In the genomic region with DNA sequence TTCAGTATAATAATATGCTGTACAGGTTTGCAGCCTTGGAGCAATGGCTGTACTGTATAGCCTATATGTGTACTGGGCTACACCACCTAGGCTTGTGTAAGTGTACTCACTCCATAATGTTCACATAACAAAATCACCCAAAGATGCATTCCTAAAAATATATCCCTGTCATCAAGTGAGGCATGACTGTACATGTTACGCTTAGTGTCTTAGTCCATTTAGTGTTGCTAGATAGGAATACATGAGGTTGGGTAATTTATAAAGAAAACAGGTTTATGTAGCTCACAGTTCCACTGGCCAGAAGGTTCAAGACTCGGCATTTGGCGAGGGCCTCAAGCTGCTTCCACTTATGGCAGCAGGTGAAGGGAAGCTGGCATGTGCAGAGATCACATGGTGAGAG, we compare ENCODE assay signal across 18 cellular contexts.
"Had no signal": no experiment of that assay in that cellular context is flagged by ENCODE, and none has a peak within 500 bp of the region (broad histone marks: within the 10 kb centered on the region; RNA-seq: fewer than 3 reads in every experiment).

No MANE protein-coding gene starts in this region.

- H3K27me3 ChIP-seq: dorsolateral prefrontal cortex, heart left ventricle, testis, transverse colon had no signal

- H3K4me3 ChIP-seq: dorsolateral prefrontal cortex, heart left ventricle, testis, transverse colon had no signal

- H3K36me3 ChIP-seq: transverse colon had no signal

- ATAC-seq: heart left ventricle; natural killer cell; sciatic nerve; stimulated activated naive B cell treated with anti-CD40 and anti-IgM and Interleukin-4, amounts not matched to agents 10 μg/mL and 1 μg/mL and 100 μg/mL, for 72 hours; stimulated activated naive CD8-positive, alpha-beta T cell treated with anti-CD3 and anti-CD28 coated beads, Interleukin-15, amount 100 ng/mL, for 72 hours had no signal

- H3K27me3 Mint-ChIP-seq: stimulated activated naive B cell treated with anti-CD40 and anti-IgM and Interleukin-4, amounts not matched to agents 10 μg/mL and 1 μg/mL and 100 μg/mL, for 72 hours had no signal

- H3K9me3 Mint-ChIP-seq: mesothelial cell of epicardium; natural killer cell; neural crest cell; stimulated activated naive B cell treated with anti-CD40 and anti-IgM and Interleukin-4, amounts not matched to agents 10 μg/mL and 1 μg/mL and 100 μg/mL, for 72 hours; stimulated activated naive CD8-positive, alpha-beta T cell treated with anti-CD3 and anti-CD28 coated beads, Interleukin-15, amount 100 ng/mL, for 72 hours had no signal

- H3K4me1 ChIP-seq: transverse colon had no signal

- H3K27ac Mint-ChIP-seq: mesothelial cell of epicardium; natural killer cell; stimulated activated naive B cell treated with anti-CD40 and anti-IgM and Interleukin-4, amounts not matched to agents 10 μg/mL and 1 μg/mL and 100 μg/mL, for 72 hours; stimulated activated naive CD8-positive, alpha-beta T cell treated with anti-CD3 and anti-CD28 coated beads, Interleukin-15, amount 100 ng/mL, for 72 hours had no signal

- H3K4me3 Mint-ChIP-seq: mesothelial cell of epicardium; natural killer cell; neural crest cell; stimulated activated naive B cell treated with anti-CD40 and anti-IgM and Interleukin-4, amounts not matched to agents 10 μg/mL and 1 μg/mL and 100 μg/mL, for 72 hours; stimulated activated naive CD8-positive, alpha-beta T cell treated with anti-CD3 and anti-CD28 coated beads, Interleukin-15, amount 100 ng/mL, for 72 hours had no signal

- H3K9me3 ChIP-seq: heart left ventricle, testis, transverse colon had no signal

- H3K27ac ChIP-seq: dorsolateral prefrontal cortex, heart left ventricle, testis, transverse colon had no signal

- H3K36me3 Mint-ChIP-seq: mesothelial cell of epicardium; natural killer cell; stimulated activated naive B cell treated with anti-CD40 and anti-IgM and Interleukin-4, amounts not matched to agents 10 μg/mL and 1 μg/mL and 100 μg/mL, for 72 hours had no signal

- H3K4me1 Mint-ChIP-seq: natural killer cell; neural crest cell; stimulated activated naive B cell treated with anti-CD40 and anti-IgM and Interleukin-4, amounts not matched to agents 10 μg/mL and 1 μg/mL and 100 μg/mL, for 72 hours; stimulated activated naive CD8-positive, alpha-beta T cell treated with anti-CD3 and anti-CD28 coated beads, Interleukin-15, amount 100 ng/mL, for 72 hours had no signal

- DNase-seq: cortex of kidney; dorsolateral prefrontal cortex; effector CD8-positive, alpha-beta T cell; foreskin melanocyte; heart left ventricle; hippocampal formation; kidney glomerular epithelial cell; natural killer cell; posterior cingulate gyrus; stimulated activated CD4-positive, alpha-beta T cell treated with anti-CD3 and anti-CD28 coated beads, Interleukin-2, amount 100 ng/mL, for 24 hours; stimulated activated CD4-positive, alpha-beta T cell treated with anti-CD3 and anti-CD28 coated beads, Interleukin-4, amount 100 ng/mL, for 4 hours; stimulated activated naive B cell treated with anti-CD40 and anti-IgM and Interleukin-4, amounts not matched to agents 10 μg/mL and 1 μg/mL and 100 μg/mL, for 72 hours; stimulated activated naive CD8-positive, alpha-beta T cell treated with anti-CD3 and anti-CD28 coated beads, Interleukin-15, amount 100 ng/mL, for 72 hours; testis; transverse colon had no signal
